Comparison of ENCODE assay signal across 20 cellular contexts in genomic region chr12:103783744-103784664, GRCh38. TPM values are rescaled to one million over a fixed set of nuclear protein-coding genes. Genes with fewer than 3 reads are reported as not detected.
DNase-seq lines count a peak whose midpoint lies in the region; ATAC-seq, FAIRE-seq and TF ChIP-seq lines count a peak whose summit lies in the region.
"Had no signal": no experiment of that assay in that cellular context is flagged by ENCODE, and none has a peak within 500 bp of the region (broad histone marks: within the 10 kb centered on the region; RNA-seq: fewer than 3 reads in every experiment).

No MANE protein-coding gene starts in this region.

- H3K4me2 ChIP-seq in keratinocyte (ENCODE audit: control insufficient read depth, extremely low read depth, insufficient read depth, low read depth, low read length), result no peak overlapping the region

- no peaks in the 10 kb centered on the region for H3K4me1 ChIP-seq in CD4-positive, CD25-positive, alpha-beta regulatory T cell (ENCODE audit: control insufficient read depth, insufficient read depth, low read length, poor library complexity, severe bottlenecking)
- H3K4me1 ChIP-seq in keratinocyte (ENCODE audit: control insufficient read depth, extremely low read depth, insufficient read depth, low read length) (no peaks in the 10 kb centered on the region), pancreas (peaks cover 0 to 6% (median 0%) of the 10 kb centered on the region in 3 donors)
- H3K4me1 ChIP-seq: ascending aorta, BE2C, testis had no signal

- no peak overlapping the region for H3K4me3 ChIP-seq in CD4-positive, CD25-positive, alpha-beta regulatory T cell (ENCODE audit: low read depth, low read length)
- H3K4me3 ChIP-seq in keratinocyte (ENCODE audit: control insufficient read depth in 2 of 3, extremely low read depth in 1 of 3, insufficient read depth in 2 of 3, low read depth in 1 of 3, low read length in 3 of 3) (no peak overlapping the region), pancreas (no peak overlapping the region)
- H3K4me3 ChIP-seq: ascending aorta, GM23248, testis had no signal

- H3K9ac ChIP-seq in keratinocyte (ENCODE audit: control insufficient read depth, extremely low read depth, insufficient read depth, low read length), result no peak overlapping the region
- H3K9ac ChIP-seq: GM23248 had no signal

- peaks cover 39% of the 10 kb centered on the region for H3K36me3 Mint-ChIP-seq in CD4-positive, CD25-positive, alpha-beta regulatory T cell
- peaks cover 23% of the 10 kb centered on the region for H3K36me3 Mint-ChIP-seq in osteocyte (ENCODE audit: unreplicated experiment)

- peak overlapping the region in 2 of 3 donors; percentile 19 to 76 for H3K27ac Mint-ChIP-seq in CD4-positive, CD25-positive, alpha-beta regulatory T cell
- H3K27ac Mint-ChIP-seq in osteocyte (ENCODE audit: unreplicated experiment), result no peak overlapping the region
- H3K27ac Mint-ChIP-seq: activated CD4-positive, alpha-beta T cell treated with anti-CD3 and anti-CD28 coated beads, Interleukin-2, amount 10 ng/mL, durations not matched to agents 24 days and 14 days had no signal

- H2AFZ ChIP-seq in keratinocyte (ENCODE audit: control insufficient read depth, low read length), result no peak overlapping the region
- H2AFZ ChIP-seq: GM23248 had no signal

- no peak for ATAC-seq in CD4-positive, CD25-positive, alpha-beta regulatory T cell (ENCODE audit: low read depth in 2 of 2)
- ATAC-seq in pancreas, result peak; percentile 71 to 98 (median 88)
- ATAC-seq in GM18909 (IDR thresholded peaks at IDR 0.05; ENCODE audit: poor library complexity, unreplicated experiment), result no peak
- ATAC-seq: SK-N-SH treated with all-trans-retinoic acid at 6 μM for 48 hours had no signal

- no peaks in the 10 kb centered on the region for H3K79me2 ChIP-seq in keratinocyte (ENCODE audit: control insufficient read depth, insufficient read depth, low read length)

- H3K27me3 Mint-ChIP-seq in CD4-positive, CD25-positive, alpha-beta regulatory T cell, result no peaks in the 10 kb centered on the region
- no peaks in the 10 kb centered on the region for H3K27me3 Mint-ChIP-seq in osteocyte (ENCODE audit: unreplicated experiment)
- H3K27me3 Mint-ChIP-seq: activated CD4-positive, alpha-beta T cell treated with anti-CD3 and anti-CD28 coated beads, Interleukin-2, amount 10 ng/mL, durations not matched to agents 24 days and 14 days had no signal

- no peaks in the 10 kb centered on the region for H3K27me3 ChIP-seq in CD4-positive, CD25-positive, alpha-beta regulatory T cell (ENCODE audit: control insufficient read depth, insufficient read depth, low read length)
- H3K27me3 ChIP-seq in keratinocyte (ENCODE audit: control insufficient read depth, extremely low read depth, insufficient read depth, low read length) (no peaks in the 10 kb centered on the region), pancreas (no peaks in the 10 kb centered on the region)
- H3K27me3 ChIP-seq: ascending aorta, BE2C, neutrophil, testis had no signal

- CTCF ChIA-PET in RWPE1 (lab: Yijun Ruan, JAX), result interaction anchor here (0.6 kb wide), 2 partner anchors 8 to 87 kb away, joined by 3 read pairs; no protein-coding TSS in a partner anchor

- no peak overlapping the region for H3K4me3 Mint-ChIP-seq in CD4-positive, CD25-positive, alpha-beta regulatory T cell
- no peak overlapping the region for H3K4me3 Mint-ChIP-seq in osteocyte (ENCODE audit: unreplicated experiment)
- H3K4me3 Mint-ChIP-seq: activated CD4-positive, alpha-beta T cell treated with anti-CD3 and anti-CD28 coated beads, Interleukin-2, amount 10 ng/mL, durations not matched to agents 24 days and 14 days had no signal

- no peaks in the 10 kb centered on the region for H3K9me3 ChIP-seq in CD4-positive, CD25-positive, alpha-beta regulatory T cell (ENCODE audit: control insufficient read depth in 2 of 2, low read length in 2 of 2)
- H3K9me3 ChIP-seq in keratinocyte (ENCODE audit: control insufficient read depth, low read depth, low read length), result no peaks in the 10 kb centered on the region
- no peaks in the 10 kb centered on the region for H3K9me3 ChIP-seq in pancreas
- H3K9me3 ChIP-seq: ascending aorta, BE2C, neutrophil, testis had no signal

- dilution Hi-C loops in keratinocyte (cut with MboI; ENCODE audit: extremely low pct_ligation_motif_present, low sequenced_read_pairs), result no loop called here

- intact Hi-C loops in pancreas (cut with DNase I), result loop anchor here in 1 of 3 donors (5.0 kb wide), 1 partner anchor 88 kb away; no protein-coding TSS in a partner anchor

- no peak overlapping the region for H3K27ac ChIP-seq in CD4-positive, CD25-positive, alpha-beta regulatory T cell (ENCODE audit: insufficient read depth, low read length, poor library complexity, severe bottlenecking)
- H3K27ac ChIP-seq in RWPE1 (peak overlapping the region; percentile 53), keratinocyte (ENCODE audit: control insufficient read depth, insufficient read depth, low read length) (no peak overlapping the region), pancreas (peak overlapping the region in 2 of 4 donors; percentile 11 to 28)
- H3K27ac ChIP-seq: ascending aorta, GM23248, neutrophil, testis had no signal

- 57 to 68% methylated on average over 5 of the region's 5 CpGs for WGBS in pancreas, 2 donors

- no peaks in the 10 kb centered on the region for H3K9me1 ChIP-seq in keratinocyte (ENCODE audit: control insufficient read depth, extremely low read depth, insufficient read depth, low read length)

- POLR2A ChIA-PET in RWPE1 (lab: Yijun Ruan, JAX; ENCODE audit: low non-redundant PET), result no interaction called here

- FAIRE-seq in keratinocyte (lab: Jason Lieb, UNC), result no peak
- FAIRE-seq in pancreas (lab: Jason Lieb, UNC), result no peak

- H3K4me1 Mint-ChIP-seq in CD4-positive, CD25-positive, alpha-beta regulatory T cell, result no peaks in the 10 kb centered on the region
- H3K4me1 Mint-ChIP-seq in osteocyte (ENCODE audit: unreplicated experiment), result peaks cover 13% of the 10 kb centered on the region
- H3K4me1 Mint-ChIP-seq: activated CD4-positive, alpha-beta T cell treated with anti-CD3 and anti-CD28 coated beads, Interleukin-2, amount 10 ng/mL, durations not matched to agents 24 days and 14 days had no signal

- TF ChIP-seq CTCF in RWPE1 (conservative IDR thresholded peaks at IDR 0.05; ENCODE audit: low read depth) (no peak; the same call in 1 of the 2 replicates), keratinocyte (optimal IDR thresholded peaks at IDR 0.05 in 1 of 3, IDR thresholded peaks at IDR 0.05 in 1 of 3, conservative IDR thresholded peaks at IDR 0.05 in 1 of 3; ENCODE audit: extremely low read depth in 1 of 3, insufficient read depth in 2 of 3, low read length in 3 of 3) (peak in 2 of 3 experiments; percentile 37 to 48), pancreas (IDR thresholded peaks at IDR 0.05) (peak in 2 of 4 donors; percentile 17 to 23), osteocyte (IDR thresholded peaks at IDR 0.05) (no peak)

- no peaks in the 10 kb centered on the region for H4K20me1 ChIP-seq in keratinocyte (ENCODE audit: control insufficient read depth, extremely low read depth, insufficient read depth, low read length)

- DNase-seq in CD4-positive, CD25-positive, alpha-beta regulatory T cell, result no peak
- DNase-seq in RWPE1 (ENCODE audit: low spot score) (no peak), keratinocyte (ENCODE audit: low read depth, low spot score) (no peak), pancreas (peak; percentile 24 to 80 (median 54)), osteocyte (ENCODE audit: extremely low spot score, unreplicated experiment) (no peak), pons (ENCODE audit: low spot score) (no peak)
- DNase-seq in stimulated activated CD8-positive, alpha-beta memory T cell treated with anti-CD3 and anti-CD28 coated beads, Interleukin-4, amount 100 ng/mL, for 48 hours, result no peak
- DNase-seq: activated CD4-positive, alpha-beta T cell treated with anti-CD3 and anti-CD28 coated beads, Interleukin-2, amount 10 ng/mL, durations not matched to agents 24 days and 14 days; activated CD8-positive, alpha-beta memory T cell treated with anti-CD3 and anti-CD28 coated beads, Interleukin-2, amount 50 U/mL, for 48 hours; activated naive CD4-positive, alpha-beta T cell; BE2C; foreskin melanocyte; GM23248; NCI-H510A; stimulated activated CD4-positive, alpha-beta T cell treated with anti-CD3 and anti-CD28 coated beads, Interleukin-4, amount 100 ng/mL, for 1 hour; testis had no signal

- H3K9me3 Mint-ChIP-seq in CD4-positive, CD25-positive, alpha-beta regulatory T cell, result peaks cover 0 to 1% (median 0%) of the 10 kb centered on the region in 7 donors
- H3K9me3 Mint-ChIP-seq in osteocyte (ENCODE audit: unreplicated experiment), result no peaks in the 10 kb centered on the region
- H3K9me3 Mint-ChIP-seq: activated CD4-positive, alpha-beta T cell treated with anti-CD3 and anti-CD28 coated beads, Interleukin-2, amount 10 ng/mL, durations not matched to agents 24 days and 14 days had no signal

- H3K36me3 ChIP-seq in CD4-positive, CD25-positive, alpha-beta regulatory T cell (ENCODE audit: control insufficient read depth, insufficient read depth, low read length), result peaks cover 4% of the 10 kb centered on the region
- H3K36me3 ChIP-seq in keratinocyte (ENCODE audit: control insufficient read depth in 2 of 2, extremely low read depth in 1 of 2, insufficient read depth in 2 of 2, low read length in 2 of 2) (peaks cover 24 to 39% of the 10 kb centered on the region in 2 experiments), pancreas (peaks cover 0 to 14% (median 0%) of the 10 kb centered on the region in 3 donors)

RNA-seq across cellular contexts. Expression of gene NT5DC3, which starts 57.0 kb away (rescaled TPM):
- 4.7 TPM for total RNA-seq in CD4-positive, CD25-positive, alpha-beta regulatory T cell
- 1 to 10 TPM in 1 of 4 donors, under 1 TPM in 3; 0.08 to 1.1 (median 0.49) TPM for polyA plus RNA-seq in CD4-positive, CD25-positive, alpha-beta regulatory T cell
- 10.7 to 14.6 TPM (median 12.8 TPM) in 3 replicates for polyA plus RNA-seq in keratinocyte
- polyA plus RNA-seq in keratinocyte (2011; ENCODE audit: low read depth), result 7.0 TPM
- 8.7 and 10.7 TPM in 2 replicates for polyA plus RNA-seq in keratinocyte (2011; cell fraction: cytosol; rRNA removed)
- 38.7 and 45.8 TPM in 2 replicates for polyA plus RNA-seq in keratinocyte (2011; cell fraction: nucleus; rRNA removed)
- 8.5 and 15.2 TPM in 2 replicates for polyA plus RNA-seq in keratinocyte (2012; ENCODE audit: low replicate concordance)
- 25.3 to 35.2 TPM (median 26.9 TPM) in 3 replicates for polyA minus RNA-seq in keratinocyte
- polyA minus RNA-seq in keratinocyte (2011; cell fraction: cytosol; rRNA and poly(A)+ RNA removed), result 17.1 TPM
- 29.3 and 63.4 TPM in 2 replicates for polyA minus RNA-seq in keratinocyte (2011; cell fraction: nucleus; rRNA and poly(A)+ RNA removed)
- 1 to 10 TPM; 2.9 to 6.4 (median 4.2) TPM for total RNA-seq in pancreas
- 1 to 10 TPM; 2.6 to 4.2 TPM for polyA plus RNA-seq in pancreas
- 11.3 and 12.5 TPM in 2 replicates for total RNA-seq in osteocyte

Comparison
In these comparisons a context has a peak if more than half of its experiments do, and no peak if none do; other contexts are left out.
1. ATAC-seq: peak in pancreas (4 of 4); none in CD4-positive, CD25-positive, alpha-beta regulatory T cell (0 of 2) and GM18909 (single experiment).
2. DNase-seq: peak in pancreas (6 of 6); none in CD4-positive, CD25-positive, alpha-beta regulatory T cell (0 of 3), RWPE1 (single experiment), keratinocyte (single experiment), stimulated activated CD8-positive, alpha-beta memory T cell treated with anti-CD3 and anti-CD28 coated beads, Interleukin-4, amount 100 ng/mL, for 48 hours (single experiment), osteocyte (single experiment) and pons (single experiment).
3. CTCF ChIP-seq: peak in keratinocyte (2 of 3); none in RWPE1 (single experiment) and osteocyte (single experiment).